ENCODE assay signal across 1 cellular context in the genomic region with DNA sequence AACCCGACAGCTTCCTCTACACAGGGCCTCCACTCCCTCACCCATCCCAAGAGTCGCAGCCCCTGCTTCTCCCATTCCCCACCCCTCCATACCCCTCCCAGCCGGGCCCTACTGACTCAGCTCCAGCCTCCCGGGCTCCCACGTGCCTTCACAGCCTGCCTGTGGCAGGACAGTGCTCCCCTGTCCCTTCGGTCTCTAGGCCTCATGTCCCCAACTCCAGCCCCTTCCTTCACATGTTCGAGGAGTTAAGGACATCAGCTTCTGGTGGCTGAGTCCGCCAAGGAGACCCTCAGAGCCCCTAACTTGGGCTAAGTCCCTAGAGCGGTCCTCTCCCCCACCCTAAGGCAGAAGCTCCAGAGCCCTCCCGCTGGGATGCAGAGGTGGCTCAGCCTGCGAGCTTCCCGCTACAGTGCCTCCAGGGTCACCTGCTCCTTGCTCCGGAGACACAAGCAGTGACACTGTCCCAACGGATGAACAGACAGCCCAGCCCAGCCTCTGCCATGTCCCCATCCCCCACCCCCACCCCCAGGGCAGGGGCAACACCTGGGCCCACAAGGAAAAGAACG.
TF ChIP-seq lines count a peak whose summit lies in the region.

No MANE protein-coding gene starts in this region.

TF ChIP-seq in HepG2, 621 proteins besides CTCF, POLR2A, EP300 and RAD21:
- TF ChIP-seq KDM5B (CRISPR knock-in tag; IDR thresholded peaks at IDR 0.05; ENCODE audit: borderline replicate concordance): no peak
- TF ChIP-seq ZNF263 (CRISPR knock-in tag; IDR thresholded peaks at IDR 0.05): peak; percentile 60
- TF ChIP-seq ZNF777 (CRISPR knock-in tag; IDR thresholded peaks at IDR 0.05): no peak
- TF ChIP-seq ZNF251 (CRISPR knock-in tag; IDR thresholded peaks at IDR 0.05): no peak
- TF ChIP-seq GFI1 (CRISPR knock-in tag; IDR thresholded peaks at IDR 0.05; ENCODE audit: borderline replicate concordance): no peak
